In the genomic region with DNA sequence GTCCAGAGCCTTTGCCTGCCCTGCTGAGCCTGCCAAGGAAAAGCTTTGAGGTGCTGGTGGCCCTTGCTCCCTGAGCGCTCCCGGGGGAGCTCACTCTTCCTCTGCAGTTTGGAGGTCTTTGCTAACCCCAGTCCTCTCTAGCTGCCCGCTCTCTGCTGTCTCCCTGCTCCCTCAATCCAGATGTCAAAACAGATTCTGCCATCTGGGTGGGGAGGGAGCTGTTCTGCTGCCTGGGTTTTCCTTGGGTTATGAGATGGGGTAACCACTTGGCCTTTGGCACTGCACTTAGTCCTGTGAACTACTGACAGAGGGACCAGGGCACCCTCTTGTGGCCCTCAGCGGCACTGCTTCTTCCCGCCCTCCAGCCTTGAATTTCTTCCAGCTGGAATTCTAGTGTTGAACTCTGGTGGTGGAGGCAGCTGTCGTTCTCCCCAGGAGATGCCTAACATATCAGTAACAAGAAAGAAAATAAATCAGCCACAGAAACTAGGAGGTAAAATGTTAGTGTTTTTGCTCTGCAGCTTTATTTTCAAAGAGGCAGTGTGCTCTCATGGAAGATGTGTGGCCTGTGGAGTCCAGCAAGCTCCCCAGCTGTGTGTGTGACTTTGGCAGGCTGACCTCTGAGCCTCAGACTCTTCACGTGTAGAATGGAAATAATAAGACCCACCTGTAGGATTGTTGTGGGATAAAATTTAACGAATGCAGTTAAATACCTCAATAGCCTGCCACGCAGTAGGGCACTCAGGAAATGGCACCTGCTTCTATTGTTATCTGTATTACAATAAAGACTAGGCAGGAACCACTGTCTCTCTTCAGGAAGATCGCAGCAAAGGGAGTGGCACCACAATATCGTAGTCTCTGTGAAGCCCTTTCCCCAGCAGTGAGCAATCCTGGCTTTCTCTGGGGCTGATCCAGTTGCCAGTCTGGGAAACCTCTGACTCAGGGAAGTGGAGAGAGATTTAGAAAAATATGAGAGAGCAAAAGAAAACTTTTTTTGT, we compare ENCODE assay signal across 8 cellular contexts. TPM values are rescaled to one million over a fixed set of nuclear protein-coding genes. Genes with fewer than 3 reads are reported as not detected.
DNase-seq lines count a peak whose midpoint lies in the region; ATAC-seq and TF ChIP-seq lines count a peak whose summit lies in the region.

No MANE protein-coding gene starts in this region.

- ATAC-seq in GM21723 (IDR thresholded peaks at IDR 0.05; ENCODE audit: unreplicated experiment) = no peak

- BruUV-seq in Calu3 (replicated peaks; lab: Mats Ljungman, UMichigan) = no TSS peak

- H3K36me3 Mint-ChIP-seq in Calu3 (ENCODE audit: insufficient read depth, unreplicated experiment) (peaks cover 14% of the 10 kb centered on the region), HFFc6 (ENCODE audit: low read depth) (no peaks in the 10 kb centered on the region)

- peak overlapping the region; percentile 16 for H3K27ac Mint-ChIP-seq in Calu3 (ENCODE audit: unreplicated experiment)
- peak overlapping the region; percentile 11; the same call in 1 of the 2 replicates for H3K27ac Mint-ChIP-seq in HFFc6

- TF ChIP-seq CTCF in Calu3 (IDR thresholded peaks at IDR 0.05; ENCODE audit: unreplicated experiment) (peak; percentile 95), HFFc6 (IDR thresholded peaks at IDR 0.05) (peak; percentile 95)

- peak; percentile 86 for DNase-seq in Calu3
- DNase-seq in HFFc6 = peak; percentile 65
- DNase-seq in NCI-H524 (lab: John Stamatoyannopoulos, UW) = peak; percentile 54 to 87
- DNase-seq in activated CD4-positive, alpha-beta T cell treated with anti-CD3 and anti-CD28 coated beads, Interleukin-2, amount 50 U/mL, for 4 hours = peak; percentile 41 to 42
- peak; percentile 32 for DNase-seq in effector CD4-positive, alpha-beta T cell
- peak; percentile 67 to 80 for DNase-seq in lung microvascular endothelial cell (ENCODE audit: low read depth in 2 of 2)
- DNase-seq in stimulated activated CD8-positive, alpha-beta memory T cell treated with anti-CD3 and anti-CD28 coated beads, Interleukin-7, amount 100 ng/mL, for 24 hours (ENCODE audit: low read depth) = peak; percentile 15

- intact Hi-C loops in Calu3 (cut with micrococcal nuclease; ENCODE audit: unreplicated experiment) = loop anchor here (1.0 kb wide), 1 partner anchor 264 kb away; no protein-coding TSS in a partner anchor

- CTCF ChIA-PET in Calu3 (lab: Charles Lee) = interaction anchor here (0.5 to 1.6 kb wide), 17 partner anchors 11 to 434 kb away, joined by 3 to 9 read pairs (median 4); no protein-coding TSS in a partner anchor

- H3K4me1 Mint-ChIP-seq in Calu3 (ENCODE audit: low read depth, unreplicated experiment) = no peaks in the 10 kb centered on the region
- peaks cover 19% of the 10 kb centered on the region for H3K4me1 Mint-ChIP-seq in HFFc6 (ENCODE audit: low read depth)

- H3K9me3 Mint-ChIP-seq in Calu3 (ENCODE audit: low read depth, unreplicated experiment) (no peaks in the 10 kb centered on the region), HFFc6 (no peaks in the 10 kb centered on the region)

- H3K27me3 Mint-ChIP-seq in Calu3 (ENCODE audit: unreplicated experiment) = no peaks in the 10 kb centered on the region
- peaks cover 2% of the 10 kb centered on the region; the same call in 1 of the 2 replicates for H3K27me3 Mint-ChIP-seq in HFFc6 (ENCODE audit: insufficient read depth)

- no peak overlapping the region for H3K4me3 Mint-ChIP-seq in Calu3 (ENCODE audit: low read depth, unreplicated experiment)
- no peak overlapping the region for H3K4me3 Mint-ChIP-seq in HFFc6

RNA-seq across cellular contexts. Expression of gene ARFGAP2, which starts 23.4 kb away (rescaled TPM):
- total RNA-seq in Calu3 (2022) = 108 and 121 TPM in 2 replicates
- total RNA-seq in HFFc6 (2021; fragmentation: NEBNext Ultra II Directional; extraction: Animal tissue kit (Norgen Biotek cat#: 25700)) = 10 to 100 TPM; 58.2 to 64.0 (median 61.1) TPM
- total RNA-seq in lung microvascular endothelial cell = 57.5 and 69.8 TPM in 2 replicates

RNA-seq across cellular contexts. Expression of gene PACSIN3, which starts 33.0 kb away (rescaled TPM):
- total RNA-seq in Calu3 (2022) (22.1 and 26.5 TPM in 2 replicates), lung microvascular endothelial cell (12.9 and 17.9 TPM in 2 replicates)
- total RNA-seq in HFFc6 (2021; fragmentation: NEBNext Ultra II Directional; extraction: Animal tissue kit (Norgen Biotek cat#: 25700)) = 10 to 100 TPM; 10.3 to 30.9 (median 22.1) TPM

Comparison
In these comparisons a context has a peak if more than half of its experiments do, and no peak if none do; other contexts are left out.
1. DNase-seq: peak in every context shown above with its lines; median percentile 86 in Calu3; 74 in lung microvascular endothelial cell; 70 in NCI-H524; 65 in HFFc6; 42 in activated CD4-positive, alpha-beta T cell treated with anti-CD3 and anti-CD28 coated beads, Interleukin-2, amount 50 U/mL, for 4 hours; 32 in effector CD4-positive, alpha-beta T cell; 15 in stimulated activated CD8-positive, alpha-beta memory T cell treated with anti-CD3 and anti-CD28 coated beads, Interleukin-7, amount 100 ng/mL, for 24 hours.